Comparison of ENCODE assay signal across 8 cellular contexts in the genomic region with DNA sequence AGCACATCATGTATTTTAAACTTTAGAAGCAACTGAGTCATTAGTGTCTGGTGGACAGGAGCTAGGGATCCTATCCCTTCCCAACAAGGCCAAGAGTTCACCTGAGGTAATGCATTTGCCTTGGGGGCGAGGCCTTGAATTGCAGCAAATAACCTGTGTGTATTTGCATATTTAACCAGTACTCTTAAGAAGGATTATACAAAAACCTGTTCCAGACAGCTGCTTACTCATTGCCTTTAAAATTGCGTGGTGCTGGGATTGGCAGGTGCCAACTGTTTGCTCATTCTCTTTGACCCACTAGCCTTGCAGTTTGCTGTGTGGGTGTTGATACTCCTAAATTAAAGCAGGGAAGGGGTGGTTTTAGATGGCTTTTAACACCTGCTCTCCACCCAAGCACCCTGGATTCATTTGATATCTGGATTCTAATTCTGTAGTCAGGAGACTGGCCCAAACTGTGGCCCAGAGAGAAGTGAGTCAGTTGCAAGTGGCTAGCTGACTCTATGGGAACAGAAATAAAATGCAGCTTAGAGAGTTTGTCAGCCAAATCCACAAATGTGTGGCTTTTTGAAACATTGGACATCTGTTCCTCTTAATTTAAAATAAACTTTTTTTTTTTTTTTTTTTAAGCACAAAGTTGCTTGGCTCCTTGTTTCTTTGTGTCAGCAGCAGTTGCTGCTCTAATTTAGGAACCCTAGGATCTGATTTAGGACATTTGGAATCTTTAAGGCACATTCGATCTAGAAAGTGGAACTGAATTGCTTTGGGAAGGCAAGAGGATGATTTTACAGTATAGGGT. TPM values are rescaled to one million over a fixed set of nuclear protein-coding genes. Genes with fewer than 3 reads are reported as not detected.
DNase-seq lines count a peak whose midpoint lies in the region; ATAC-seq lines count a peak whose summit lies in the region.

No MANE protein-coding gene starts in this region.

- peak overlapping the region; percentile 53 to 72 for H3K4me3 Mint-ChIP-seq in activated T-cell treated with anti-CD3 and anti-CD28 coated beads, Interleukin-2, amount 50 U/mL, for 72 hours

- no peaks in the 10 kb centered on the region for H3K27me3 Mint-ChIP-seq in activated T-cell treated with anti-CD3 and anti-CD28 coated beads, Interleukin-2, amount 50 U/mL, for 72 hours (ENCODE audit: low read depth)

- ATAC-seq in activated T-cell treated with anti-CD3 and anti-CD28 coated beads, Interleukin-2, amount 50 U/mL, for 72 hours (replicated peaks in 1 of 2): peak; percentile 4 to 8
- ATAC-seq in sciatic nerve: peak; percentile 66
- no peak for ATAC-seq in HG03039 (IDR thresholded peaks at IDR 0.05; ENCODE audit: unreplicated experiment)

- H3K27ac Mint-ChIP-seq in activated T-cell treated with anti-CD3 and anti-CD28 coated beads, Interleukin-2, amount 50 U/mL, for 72 hours: peak overlapping the region; percentile 95

- DNase-seq in stimulated activated naive CD4-positive, alpha-beta T cell treated with Interleukin-2 at 50 U/mL for 16 hours (lab: John Stamatoyannopoulos, UW): peak; percentile 26
- no peak for DNase-seq in stimulated activated naive CD4-positive, alpha-beta T cell (lab: John Stamatoyannopoulos, UW)
- DNase-seq in NCI-H345 (lab: John Stamatoyannopoulos, UW): peak; percentile 85
- peak; percentile 47 to 52 for DNase-seq in activated T-cell treated with anti-CD3 and anti-CD28 coated beads, Interleukin-2, amount 50 U/mL, for 72 hours
- DNase-seq in glomerular visceral epithelial cell (ENCODE audit: extremely low spot score): peak; percentile 92
- DNase-seq in sciatic nerve (ENCODE audit: low spot score): no peak
- DNase-seq in GM03348 (ENCODE audit: low spot score): no peak

- intact Hi-C loops in sciatic nerve (cut with DNase I): no loop called here

- peaks cover 99% of the 10 kb centered on the region for H3K4me1 Mint-ChIP-seq in activated T-cell treated with anti-CD3 and anti-CD28 coated beads, Interleukin-2, amount 50 U/mL, for 72 hours (ENCODE audit: low read depth)

- no peaks in the 10 kb centered on the region for H3K9me3 Mint-ChIP-seq in activated T-cell treated with anti-CD3 and anti-CD28 coated beads, Interleukin-2, amount 50 U/mL, for 72 hours

- H3K36me3 Mint-ChIP-seq in activated T-cell treated with anti-CD3 and anti-CD28 coated beads, Interleukin-2, amount 50 U/mL, for 72 hours (ENCODE audit: insufficient read depth in 2 of 2): peaks cover 16 to 19% of the 10 kb centered on the region in 2 donors

RNA-seq across cellular contexts. Expression of gene TUBD1, which starts 47.0 kb away (rescaled TPM):
- 10 to 100 TPM; 13.8 to 14.3 TPM for total RNA-seq in activated T-cell treated with anti-CD3 and anti-CD28 coated beads, Interleukin-2, amount 50 U/mL, for 72 hours
- total RNA-seq in sciatic nerve: 12.6 TPM

RNA-seq across cellular contexts. Expression of gene RPS6KB1, which starts 47.1 kb away (rescaled TPM):
- 10 to 100 TPM; 65.8 to 68.8 TPM for total RNA-seq in activated T-cell treated with anti-CD3 and anti-CD28 coated beads, Interleukin-2, amount 50 U/mL, for 72 hours
- total RNA-seq in sciatic nerve: 56.2 TPM

Comparison
In these comparisons a context has a peak if more than half of its experiments do, and no peak if none do; other contexts are left out.
1. DNase-seq: peak in stimulated activated naive CD4-positive, alpha-beta T cell treated with Interleukin-2 at 50 U/mL for 16 hours (single experiment), NCI-H345 (single experiment), activated T-cell treated with anti-CD3 and anti-CD28 coated beads, Interleukin-2, amount 50 U/mL, for 72 hours (2 of 2) and glomerular visceral epithelial cell (single experiment); none in stimulated activated naive CD4-positive, alpha-beta T cell (0 of 6), sciatic nerve (single experiment) and GM03348 (single experiment).